In the genomic region with DNA sequence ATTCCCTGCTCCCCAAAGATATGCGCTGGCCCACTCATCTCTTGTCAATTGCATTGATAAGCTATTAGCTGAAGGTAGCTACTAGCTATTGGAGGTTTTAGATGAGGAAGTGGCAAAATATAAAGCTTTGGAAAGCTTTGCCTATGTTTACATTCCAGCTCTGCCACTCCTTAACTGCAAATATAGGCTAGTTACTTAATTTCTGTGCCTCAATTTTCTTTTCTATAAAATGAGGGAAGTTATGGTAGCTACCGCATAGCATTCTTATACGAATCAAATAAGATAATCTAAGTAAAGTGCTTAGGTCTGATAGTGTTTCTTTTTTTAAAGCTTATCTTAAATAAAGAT, we compare ENCODE assay signal across 26 cellular contexts. TPM values are rescaled to one million over a fixed set of nuclear protein-coding genes. Genes with fewer than 3 reads are reported as not detected.
"Had no signal": no experiment of that assay in that cellular context is flagged by ENCODE, and none has a peak within 500 bp of the region (broad histone marks: within the 10 kb centered on the region; RNA-seq: fewer than 3 reads in every experiment).

No MANE protein-coding gene starts in this region.

- H3K9ac ChIP-seq: neural progenitor cell, parathyroid adenoma had no signal

- DNase-seq: dermis blood vessel endothelial cell; effector memory CD4-positive, alpha-beta T cell; foreskin keratinocyte; glutamatergic neuron; heart right ventricle; hypothalamus; naive thymus-derived CD4-positive, alpha-beta T cell; stimulated activated CD4-positive, alpha-beta T cell treated with anti-CD3 and anti-CD28 coated beads, Interleukin-12 subunit alpha, Interleukin-12 subunit beta, amount 100 ng/mL, for 4 hours; stimulated activated CD4-positive, alpha-beta T cell treated with anti-CD3 and anti-CD28 coated beads, Interleukin-1b, Interleukin-23, amount 100 ng/mL, for 48 hours; stimulated activated CD4-positive, alpha-beta T cell treated with anti-CD3 and anti-CD28 coated beads, Interleukin-4, amount 100 ng/mL, for 1 hour; stimulated activated CD8-positive, alpha-beta memory T cell treated with anti-CD3 and anti-CD28 coated beads, Interleukin-4, amount 100 ng/mL, for 48 hours; stimulated activated naive CD4-positive, alpha-beta T cell; stimulated activated naive CD8-positive, alpha-beta T cell treated with anti-CD3 and anti-CD28 coated beads, Interleukin-15, amount 100 ng/mL, for 72 hours; thyroid gland; trophoblast cell had no signal

- H3K4me1 ChIP-seq: esophagus muscularis mucosa, foreskin keratinocyte, parathyroid adenoma, prostate gland, right atrium auricular region, thyroid gland had no signal

- H3K36me3 ChIP-seq: esophagus muscularis mucosa, heart right ventricle, neural progenitor cell, prostate gland, right atrium auricular region, thyroid gland had no signal

- H3K27me3 ChIP-seq: esophagus muscularis mucosa, foreskin keratinocyte, heart right ventricle, right atrium auricular region, thyroid gland had no signal

- H3K79me2 ChIP-seq: parathyroid adenoma had no signal

- H3K27ac ChIP-seq: coronary artery, esophagus muscularis mucosa, foreskin keratinocyte, heart right ventricle, neural progenitor cell, parathyroid adenoma, prostate gland, right atrium auricular region, thyroid gland had no signal

- H3K4me2 ChIP-seq: neural progenitor cell, smooth muscle cell had no signal

- H3K4me3 ChIP-seq: coronary artery, esophagus muscularis mucosa, heart right ventricle, lung, neural progenitor cell, prostate gland, right atrium auricular region, smooth muscle cell, thyroid gland had no signal

- H3K9me3 ChIP-seq: esophagus muscularis mucosa, heart right ventricle, prostate gland, right atrium auricular region, thyroid gland had no signal

- ATAC-seq: foreskin keratinocyte; heart right ventricle; left lobe of liver; naive thymus-derived CD4-positive, alpha-beta T cell; sciatic nerve; stimulated activated naive CD8-positive, alpha-beta T cell treated with anti-CD3 and anti-CD28 coated beads, Interleukin-15, amount 100 ng/mL, for 72 hours had no signal

RNA-seq across cellular contexts. Expression of a gene that starts 47.7 kb away (rescaled TPM):
- total RNA-seq: endothelial cell of umbilical vein had no signal
- polyA plus RNA-seq: endothelial cell of umbilical vein had no signal
